1 cellular context compared by ENCODE assay signal in the genomic region with DNA sequence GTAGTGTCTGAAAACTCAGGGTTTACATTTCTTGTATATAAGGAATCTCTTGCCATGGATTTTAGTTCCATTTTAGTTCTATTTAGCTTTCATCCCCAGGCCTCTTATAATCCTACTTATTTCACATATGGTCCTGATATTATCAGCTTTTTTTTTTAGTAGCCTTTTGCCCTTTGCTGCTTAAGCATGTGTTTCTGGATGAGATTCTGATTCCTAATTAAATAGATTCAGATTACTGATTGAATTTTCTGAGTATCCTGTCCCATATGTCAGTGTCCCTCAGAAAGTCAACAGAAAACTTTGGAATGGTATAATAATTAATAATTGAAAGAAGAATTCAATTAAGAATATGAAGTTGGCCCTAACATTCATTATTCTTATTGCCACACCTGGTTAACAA.
TF ChIP-seq lines count a peak whose summit lies in the region.

No MANE protein-coding gene starts in this region.

TF ChIP-seq in SK-N-SH treated with all-trans-retinoic acid at 6 μM for 48 hours, 23 proteins besides CTCF, POLR2A, EP300 and RAD21 (continued from another document):
- TF ChIP-seq, protein P1, sequence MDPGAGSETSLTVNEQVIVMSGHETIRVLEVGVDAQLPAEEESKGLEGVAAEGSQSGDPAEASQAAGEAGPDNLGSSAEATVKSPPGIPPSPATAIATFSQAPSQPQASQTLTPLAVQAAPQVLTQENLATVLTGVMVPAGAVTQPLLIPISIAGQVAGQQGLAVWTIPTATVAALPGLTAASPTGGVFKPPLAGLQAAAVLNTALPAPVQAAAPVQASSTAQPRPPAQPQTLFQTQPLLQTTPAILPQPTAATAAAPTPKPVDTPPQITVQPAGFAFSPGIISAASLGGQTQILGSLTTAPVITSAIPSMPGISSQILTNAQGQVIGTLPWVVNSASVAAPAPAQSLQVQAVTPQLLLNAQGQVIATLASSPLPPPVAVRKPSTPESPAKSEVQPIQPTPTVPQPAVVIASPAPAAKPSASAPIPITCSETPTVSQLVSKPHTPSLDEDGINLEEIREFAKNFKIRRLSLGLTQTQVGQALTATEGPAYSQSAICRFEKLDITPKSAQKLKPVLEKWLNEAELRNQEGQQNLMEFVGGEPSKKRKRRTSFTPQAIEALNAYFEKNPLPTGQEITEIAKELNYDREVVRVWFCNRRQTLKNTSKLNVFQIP (CRISPR knock-in tag; IDR thresholded peaks at IDR 0.05; ENCODE audit: borderline replicate concordance, low read depth), result no peak
- TF ChIP-seq ARNTL (CRISPR knock-in tag; IDR thresholded peaks at IDR 0.05; ENCODE audit: borderline replicate concordance, low read depth) (no peak), ZFP30 (CRISPR knock-in tag; IDR thresholded peaks at IDR 0.05) (no peak), SNAI2 (CRISPR knock-in tag; IDR thresholded peaks at IDR 0.05) (no peak), BACH2 (CRISPR knock-in tag; IDR thresholded peaks at IDR 0.05; ENCODE audit: borderline replicate concordance) (no peak), ZNF565 (CRISPR knock-in tag; conservative IDR thresholded peaks at IDR 0.05; ENCODE audit: low read depth) (no peak)
- TF ChIP-seq, protein P2, sequence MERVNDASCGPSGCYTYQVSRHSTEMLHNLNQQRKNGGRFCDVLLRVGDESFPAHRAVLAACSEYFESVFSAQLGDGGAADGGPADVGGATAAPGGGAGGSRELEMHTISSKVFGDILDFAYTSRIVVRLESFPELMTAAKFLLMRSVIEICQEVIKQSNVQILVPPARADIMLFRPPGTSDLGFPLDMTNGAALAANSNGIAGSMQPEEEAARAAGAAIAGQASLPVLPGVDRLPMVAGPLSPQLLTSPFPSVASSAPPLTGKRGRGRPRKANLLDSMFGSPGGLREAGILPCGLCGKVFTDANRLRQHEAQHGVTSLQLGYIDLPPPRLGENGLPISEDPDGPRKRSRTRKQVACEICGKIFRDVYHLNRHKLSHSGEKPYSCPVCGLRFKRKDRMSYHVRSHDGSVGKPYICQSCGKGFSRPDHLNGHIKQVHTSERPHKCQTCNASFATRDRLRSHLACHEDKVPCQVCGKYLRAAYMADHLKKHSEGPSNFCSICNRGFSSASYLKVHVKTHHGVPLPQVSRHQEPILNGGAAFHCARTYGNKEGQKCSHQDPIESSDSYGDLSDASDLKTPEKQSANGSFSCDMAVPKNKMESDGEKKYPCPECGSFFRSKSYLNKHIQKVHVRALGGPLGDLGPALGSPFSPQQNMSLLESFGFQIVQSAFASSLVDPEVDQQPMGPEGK (CRISPR knock-in tag; IDR thresholded peaks at IDR 0.05; ENCODE audit: borderline replicate concordance), result no peak
- TF ChIP-seq, protein P3, sequence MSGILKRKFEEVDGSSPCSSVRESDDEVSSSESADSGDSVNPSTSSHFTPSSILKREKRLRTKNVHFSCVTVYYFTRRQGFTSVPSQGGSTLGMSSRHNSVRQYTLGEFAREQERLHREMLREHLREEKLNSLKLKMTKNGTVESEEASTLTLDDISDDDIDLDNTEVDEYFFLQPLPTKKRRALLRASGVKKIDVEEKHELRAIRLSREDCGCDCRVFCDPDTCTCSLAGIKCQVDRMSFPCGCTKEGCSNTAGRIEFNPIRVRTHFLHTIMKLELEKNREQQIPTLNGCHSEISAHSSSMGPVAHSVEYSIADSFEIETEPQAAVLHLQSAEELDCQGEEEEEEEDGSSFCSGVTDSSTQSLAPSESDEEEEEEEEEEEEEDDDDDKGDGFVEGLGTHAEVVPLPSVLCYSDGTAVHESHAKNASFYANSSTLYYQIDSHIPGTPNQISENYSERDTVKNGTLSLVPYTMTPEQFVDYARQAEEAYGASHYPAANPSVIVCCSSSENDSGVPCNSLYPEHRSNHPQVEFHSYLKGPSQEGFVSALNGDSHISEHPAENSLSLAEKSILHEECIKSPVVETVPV (CRISPR knock-in tag; IDR thresholded peaks at IDR 0.05), result no peak
